In the genomic region with DNA sequence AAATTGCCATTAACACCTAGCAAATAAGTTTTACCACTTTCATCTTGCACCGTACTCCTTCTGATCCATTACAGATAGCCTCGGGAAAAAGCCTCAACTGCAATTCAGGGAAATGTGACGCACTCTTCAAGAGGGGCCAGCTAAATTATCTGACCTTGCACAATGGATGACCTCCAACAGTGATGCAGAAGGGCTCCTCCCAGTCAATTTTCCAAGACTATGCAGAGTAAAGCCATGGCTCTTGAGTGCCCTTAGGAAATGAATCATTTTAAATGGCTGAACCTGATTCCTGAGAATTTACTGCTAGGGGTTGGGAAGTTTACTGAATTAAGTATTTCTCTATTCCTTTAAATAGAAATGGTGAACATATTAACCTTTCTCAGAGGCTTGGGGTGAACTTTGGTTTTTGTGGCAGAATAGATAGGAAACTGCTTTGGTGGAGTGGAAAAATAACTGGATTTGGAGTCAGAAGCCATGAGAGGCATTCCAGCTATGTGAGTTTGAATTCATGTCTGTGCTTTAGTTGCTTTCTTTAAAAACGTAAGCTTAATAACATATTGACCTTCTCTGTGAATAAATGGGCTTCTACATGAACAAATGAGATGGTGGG, we compare ENCODE assay signal across 9 cellular contexts.
A peak's percentile ranks its signal among the peaks of the same experiment; 100 is the strongest.
DNase-seq lines count a peak whose midpoint lies in the region; ATAC-seq, FAIRE-seq and TF ChIP-seq lines count a peak whose summit lies in the region.
"Had no signal": no experiment of that assay in that cellular context is flagged by ENCODE, and none has a peak within 500 bp of the region (broad histone marks: within the 10 kb centered on the region; RNA-seq: fewer than 3 reads in every experiment).

No MANE protein-coding gene starts in this region.

- no peaks in the 10 kb centered on the region for H3K9me2 ChIP-seq in Loucy (replicated peaks; ENCODE audit: low read depth, low read length)

- H4K20me1 ChIP-seq in Loucy (ENCODE audit: insufficient read depth, low read length, poor library complexity, severe bottlenecking): no peaks in the 10 kb centered on the region

- ATAC-seq in SK-N-SH treated with all-trans-retinoic acid at 6 μM for 48 hours (no peak), HG02623 (IDR thresholded peaks at IDR 0.05; ENCODE audit: unreplicated experiment) (no peak)

- WGBS in esophagus squamous epithelium, 2 donors: 64 to 71% methylated on average over 4 of the region's 4 CpGs
- 47 to 60% methylated on average over 2 to 4 of the region's 4 CpGs for WGBS in transverse colon (ENCODE audit: low coverage in 1 of 2), 2 donors

- H3K79me2 ChIP-seq in Loucy (ENCODE audit: insufficient read depth, low read length): no peaks in the 10 kb centered on the region

- no peaks in the 10 kb centered on the region for H3F3A ChIP-seq in Loucy (ENCODE audit: low read depth)

- no peak overlapping the region for H3K4me2 ChIP-seq in Loucy (ENCODE audit: low read depth, low read length, poor library complexity, severe bottlenecking)

- H3K4me3 ChIP-seq in Loucy (ENCODE audit: low read length, poor library complexity, severe bottlenecking) (no peak overlapping the region), esophagus squamous epithelium (no peak overlapping the region), mucosa of rectum (ENCODE audit: low read length in 2 of 2) (no peak overlapping the region), transverse colon (no peak overlapping the region)

- H3K27ac ChIP-seq in esophagus squamous epithelium (peak overlapping the region; percentile 16 to 89 (median 61)), mucosa of rectum (ENCODE audit: low read depth in 2 of 2, low read length in 2 of 2) (peak overlapping the region; percentile 29 to 70), transverse colon (peak overlapping the region; percentile 43 to 63 (median 55))

- TF ChIP-seq CTCF in Loucy (conservative IDR thresholded peaks at IDR 0.05; ENCODE audit: low read length): no peak
- TF ChIP-seq CTCF in esophagus squamous epithelium (IDR thresholded peaks at IDR 0.05): no peak
- TF ChIP-seq CTCF in transverse colon (IDR thresholded peaks at IDR 0.05): no peak
- TF ChIP-seq CTCF in D721Med (IDR thresholded peaks at IDR 0.05; ENCODE audit: insufficient read depth, missing control alignments): no peak

- in situ Hi-C loops in transverse colon (cut with MboI; ENCODE audit: low pct_ligation_motif_present in 1 of 4, low pct_unique_long_range_greater_than_20kb in 1 of 4, low sequenced_read_pairs in 3 of 4): loop anchor here in 2 of 4 donors (25.0 kb wide), 1 partner anchor 1250 kb away; no protein-coding TSS in a partner anchor

- no peak for TF ChIP-seq POLR2A in esophagus squamous epithelium (IDR thresholded peaks at IDR 0.05)
- no peak for TF ChIP-seq POLR2A in transverse colon (IDR thresholded peaks at IDR 0.05)

- no peaks in the 10 kb centered on the region for H3K27me3 ChIP-seq in Loucy (ENCODE audit: insufficient read depth, low read length, poor library complexity, severe bottlenecking)
- no peaks in the 10 kb centered on the region for H3K27me3 ChIP-seq in esophagus squamous epithelium
- no peaks in the 10 kb centered on the region for H3K27me3 ChIP-seq in mucosa of rectum (ENCODE audit: control insufficient read depth in 2 of 2, insufficient read depth in 2 of 2, low read length in 2 of 2)
- no peaks in the 10 kb centered on the region for H3K27me3 ChIP-seq in transverse colon

- H3K9ac ChIP-seq in Loucy (ENCODE audit: low read depth, low read length, poor library complexity, severe bottlenecking) (no peak overlapping the region), mucosa of rectum (ENCODE audit: low read depth in 1 of 2, low read length in 2 of 2) (no peak overlapping the region)

- no peak for TF ChIP-seq EP300 in transverse colon (IDR thresholded peaks at IDR 0.05; ENCODE audit: low read depth)

- FAIRE-seq in D721Med (lab: Jason Lieb, UNC): no peak

- no peaks in the 10 kb centered on the region for H3K9me3 ChIP-seq in Loucy (ENCODE audit: insufficient read depth, low read depth, low read length)
- H3K9me3 ChIP-seq in esophagus squamous epithelium: no peaks in the 10 kb centered on the region
- no peaks in the 10 kb centered on the region for H3K9me3 ChIP-seq in mucosa of rectum (ENCODE audit: control insufficient read depth in 2 of 2, low read length in 2 of 2)
- H3K9me3 ChIP-seq in transverse colon: no peaks in the 10 kb centered on the region

- H3K36me3 ChIP-seq in Loucy (ENCODE audit: insufficient read depth, low read length): no peaks in the 10 kb centered on the region
- H3K36me3 ChIP-seq in esophagus squamous epithelium: no peaks in the 10 kb centered on the region
- no peaks in the 10 kb centered on the region for H3K36me3 ChIP-seq in mucosa of rectum (ENCODE audit: control insufficient read depth in 2 of 2, insufficient read depth in 2 of 2, low read length in 2 of 2)
- no peaks in the 10 kb centered on the region for H3K36me3 ChIP-seq in transverse colon

- H2AFZ ChIP-seq in Loucy (ENCODE audit: low read length): 0 out of 2 replicates have a peak overlapping the region, but pooled peaks have one; percentile 75

- intact Hi-C loops in esophagus squamous epithelium (cut with DNase I) (no loop called here), transverse colon (cut with DNase I; ENCODE audit: low total_unique reads) (no loop called here)

- H3K4me1 ChIP-seq in Loucy (ENCODE audit: insufficient read depth, low read length, poor library complexity, severe bottlenecking) (peaks cover 13% of the 10 kb centered on the region), esophagus squamous epithelium (peaks cover 0 to 32% (median 5%) of the 10 kb centered on the region in 3 donors), mucosa of rectum (ENCODE audit: control insufficient read depth in 2 of 2, insufficient read depth in 2 of 2, low read length in 2 of 2) (peaks cover 0 to 8% of the 10 kb centered on the region in 2 donors), transverse colon (peaks cover 3 to 36% (median 5%) of the 10 kb centered on the region in 4 donors)

- DNase-seq in esophagus squamous epithelium (lab: John Stamatoyannopoulos, UW) (no peak), transverse colon (no peak), cerebellum (ENCODE audit: low spot score) (no peak), D721Med (ENCODE audit: insufficient read length, low spot score) (no peak)
- DNase-seq: NCI-H524 had no signal

TF ChIP-seq in SK-N-SH treated with all-trans-retinoic acid at 6 μM for 48 hours, 23 proteins besides CTCF, POLR2A, EP300 and RAD21 (continues in another document):
- TF ChIP-seq, protein P1, sequence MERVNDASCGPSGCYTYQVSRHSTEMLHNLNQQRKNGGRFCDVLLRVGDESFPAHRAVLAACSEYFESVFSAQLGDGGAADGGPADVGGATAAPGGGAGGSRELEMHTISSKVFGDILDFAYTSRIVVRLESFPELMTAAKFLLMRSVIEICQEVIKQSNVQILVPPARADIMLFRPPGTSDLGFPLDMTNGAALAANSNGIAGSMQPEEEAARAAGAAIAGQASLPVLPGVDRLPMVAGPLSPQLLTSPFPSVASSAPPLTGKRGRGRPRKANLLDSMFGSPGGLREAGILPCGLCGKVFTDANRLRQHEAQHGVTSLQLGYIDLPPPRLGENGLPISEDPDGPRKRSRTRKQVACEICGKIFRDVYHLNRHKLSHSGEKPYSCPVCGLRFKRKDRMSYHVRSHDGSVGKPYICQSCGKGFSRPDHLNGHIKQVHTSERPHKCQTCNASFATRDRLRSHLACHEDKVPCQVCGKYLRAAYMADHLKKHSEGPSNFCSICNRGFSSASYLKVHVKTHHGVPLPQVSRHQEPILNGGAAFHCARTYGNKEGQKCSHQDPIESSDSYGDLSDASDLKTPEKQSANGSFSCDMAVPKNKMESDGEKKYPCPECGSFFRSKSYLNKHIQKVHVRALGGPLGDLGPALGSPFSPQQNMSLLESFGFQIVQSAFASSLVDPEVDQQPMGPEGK (CRISPR knock-in tag; IDR thresholded peaks at IDR 0.05; ENCODE audit: borderline replicate concordance): no peak
- TF ChIP-seq ZFP30 (CRISPR knock-in tag; IDR thresholded peaks at IDR 0.05) (no peak), ZFP3 (CRISPR knock-in tag; IDR thresholded peaks at IDR 0.05) (no peak), TCF4 (CRISPR knock-in tag; IDR thresholded peaks at IDR 0.05; ENCODE audit: borderline replicate concordance) (no peak), SNAI2 (CRISPR knock-in tag; IDR thresholded peaks at IDR 0.05) (no peak), ZC3H10 (CRISPR knock-in tag; IDR thresholded peaks at IDR 0.05) (no peak)
- TF ChIP-seq, protein P2, sequence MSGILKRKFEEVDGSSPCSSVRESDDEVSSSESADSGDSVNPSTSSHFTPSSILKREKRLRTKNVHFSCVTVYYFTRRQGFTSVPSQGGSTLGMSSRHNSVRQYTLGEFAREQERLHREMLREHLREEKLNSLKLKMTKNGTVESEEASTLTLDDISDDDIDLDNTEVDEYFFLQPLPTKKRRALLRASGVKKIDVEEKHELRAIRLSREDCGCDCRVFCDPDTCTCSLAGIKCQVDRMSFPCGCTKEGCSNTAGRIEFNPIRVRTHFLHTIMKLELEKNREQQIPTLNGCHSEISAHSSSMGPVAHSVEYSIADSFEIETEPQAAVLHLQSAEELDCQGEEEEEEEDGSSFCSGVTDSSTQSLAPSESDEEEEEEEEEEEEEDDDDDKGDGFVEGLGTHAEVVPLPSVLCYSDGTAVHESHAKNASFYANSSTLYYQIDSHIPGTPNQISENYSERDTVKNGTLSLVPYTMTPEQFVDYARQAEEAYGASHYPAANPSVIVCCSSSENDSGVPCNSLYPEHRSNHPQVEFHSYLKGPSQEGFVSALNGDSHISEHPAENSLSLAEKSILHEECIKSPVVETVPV (CRISPR knock-in tag; IDR thresholded peaks at IDR 0.05): no peak
- TF ChIP-seq, protein P3, sequence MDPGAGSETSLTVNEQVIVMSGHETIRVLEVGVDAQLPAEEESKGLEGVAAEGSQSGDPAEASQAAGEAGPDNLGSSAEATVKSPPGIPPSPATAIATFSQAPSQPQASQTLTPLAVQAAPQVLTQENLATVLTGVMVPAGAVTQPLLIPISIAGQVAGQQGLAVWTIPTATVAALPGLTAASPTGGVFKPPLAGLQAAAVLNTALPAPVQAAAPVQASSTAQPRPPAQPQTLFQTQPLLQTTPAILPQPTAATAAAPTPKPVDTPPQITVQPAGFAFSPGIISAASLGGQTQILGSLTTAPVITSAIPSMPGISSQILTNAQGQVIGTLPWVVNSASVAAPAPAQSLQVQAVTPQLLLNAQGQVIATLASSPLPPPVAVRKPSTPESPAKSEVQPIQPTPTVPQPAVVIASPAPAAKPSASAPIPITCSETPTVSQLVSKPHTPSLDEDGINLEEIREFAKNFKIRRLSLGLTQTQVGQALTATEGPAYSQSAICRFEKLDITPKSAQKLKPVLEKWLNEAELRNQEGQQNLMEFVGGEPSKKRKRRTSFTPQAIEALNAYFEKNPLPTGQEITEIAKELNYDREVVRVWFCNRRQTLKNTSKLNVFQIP (CRISPR knock-in tag; IDR thresholded peaks at IDR 0.05; ENCODE audit: borderline replicate concordance, low read depth): no peak
